Comparison of ENCODE assay signal across 1 cellular context in the genomic region with DNA sequence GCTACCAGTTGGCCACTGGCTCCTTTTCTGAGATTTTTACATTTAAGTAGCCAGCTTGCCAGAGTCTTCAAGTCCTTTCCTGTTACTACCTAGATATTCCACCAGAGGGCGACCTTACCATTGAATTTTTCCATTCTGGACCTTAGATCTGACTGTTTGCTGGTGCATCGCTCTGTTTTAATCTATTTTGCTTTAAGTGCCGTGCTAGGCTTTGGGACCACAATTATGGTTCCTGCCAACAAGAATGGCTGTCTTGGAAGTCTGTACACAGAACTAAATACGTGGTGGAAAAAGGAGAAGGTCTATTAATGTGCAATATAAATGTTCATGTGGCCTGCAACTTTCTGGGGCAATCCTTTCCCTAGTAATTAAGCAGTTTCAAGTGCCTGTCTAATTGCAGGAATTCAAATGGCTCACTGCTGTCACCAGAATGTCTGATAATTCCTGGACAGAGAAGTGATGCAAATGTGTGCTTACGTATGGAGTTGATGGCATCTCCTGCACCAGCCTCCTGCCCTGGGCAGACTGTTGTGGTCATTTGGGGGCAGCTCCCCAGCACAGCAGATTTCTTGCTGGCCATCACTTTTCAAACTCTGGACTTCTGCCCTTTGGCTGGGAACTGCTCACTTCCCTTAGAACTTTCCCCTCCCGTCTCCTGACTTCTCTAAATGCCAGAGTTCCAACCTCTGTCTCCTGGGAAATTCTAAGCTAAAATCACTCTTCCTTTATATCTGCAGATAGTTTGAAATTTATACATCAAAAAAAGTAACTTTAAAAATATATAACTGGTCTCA.
TF ChIP-seq lines count a peak whose summit lies in the region.

No MANE protein-coding gene starts in this region.

TF ChIP-seq in IMR-90, 13 proteins besides CTCF, POLR2A, EP300 and RAD21:
- TF ChIP-seq SMC3 (IDR thresholded peaks at IDR 0.05; ENCODE audit: low read depth, low read length) (peak; percentile 74), CEBPB (IDR thresholded peaks at IDR 0.05; ENCODE audit: low read depth, low read length) (no peak)
TF ChIP-seq in IMR-90: peak in this region for 1.
